In the genomic region with DNA sequence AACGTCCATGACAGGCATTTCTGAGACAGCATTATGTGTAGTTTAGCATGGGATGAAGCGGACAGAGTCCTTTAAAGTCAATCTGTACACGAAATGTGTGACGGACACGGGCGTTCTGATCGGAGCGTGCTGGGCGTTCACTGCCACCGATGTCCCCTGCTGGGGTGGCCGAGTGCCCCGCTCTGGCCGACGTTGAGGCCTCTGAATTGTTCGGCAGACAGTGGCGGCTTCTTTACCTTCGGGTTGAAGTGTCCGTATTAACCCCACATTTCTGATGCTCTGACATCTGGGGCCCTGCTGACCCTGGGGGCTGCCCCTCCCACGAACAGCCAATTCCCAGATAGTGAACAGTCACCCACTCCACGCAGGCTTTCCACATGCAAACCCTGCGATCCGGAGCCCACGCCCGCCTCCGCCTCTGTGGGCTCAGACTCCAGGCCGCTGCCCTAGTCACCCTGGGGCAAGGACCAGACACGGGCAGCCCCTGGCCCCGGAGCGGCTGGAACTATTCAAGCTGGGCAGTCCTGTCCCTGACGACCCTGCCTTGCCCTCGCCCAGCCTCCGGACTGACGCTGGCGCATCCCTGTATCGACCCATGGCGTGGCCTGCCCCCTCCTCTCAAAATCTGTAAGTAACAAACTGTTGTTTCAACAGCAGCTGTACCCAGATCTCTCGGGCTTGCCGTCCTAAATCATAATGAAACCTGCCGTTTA, we compare ENCODE assay signal across 32 cellular contexts.
"Had no signal": no experiment of that assay in that cellular context is flagged by ENCODE, and none has a peak within 500 bp of the region (broad histone marks: within the 10 kb centered on the region; RNA-seq: fewer than 3 reads in every experiment).

No MANE protein-coding gene starts in this region.

- H3K27me3 Mint-ChIP-seq: activated CD4-positive, alpha-beta memory T cell treated with anti-CD3 and anti-CD28 coated beads, Interleukin-2, amount 10 ng/mL, durations not matched to agents 7 days and 5 days; activated CD4-positive, alpha-beta T cell treated with anti-CD3 and anti-CD28 coated beads, Interleukin-2, amount 10 ng/mL, durations not matched to agents 7 days and 5 days; activated naive CD4-positive, alpha-beta T cell treated with anti-CD3 and anti-CD28 coated beads, Interleukin-2, amount 50 U/mL, for 24 hours; activated naive CD8-positive, alpha-beta T cell treated with anti-CD3 and anti-CD28 coated beads for 36 hours; activated naive CD8-positive, alpha-beta T cell treated with anti-CD3 and anti-CD28 coated beads, Interleukin-2, amount 50 U/mL, for 24 hours; activated T-cell treated with anti-CD3 and anti-CD28 coated beads, Interleukin-2, amount 50 U/mL, for 24 hours; activated T-helper 17 cell treated with anti-CD3 and anti-CD28 coated beads, Interleukin-2, amount 50 U/mL, for 72 hours; T-helper 17 cell had no signal

- FAIRE-seq: endometrium, endothelial cell of umbilical vein had no signal

- H3K36me3 ChIP-seq: adrenal gland, colonic mucosa, esophagus squamous epithelium, gastroesophageal sphincter had no signal

- H3K27me3 ChIP-seq: adrenal gland, body of pancreas, colonic mucosa, esophagus squamous epithelium, gastroesophageal sphincter had no signal

- H3K9me3 Mint-ChIP-seq: activated naive CD4-positive, alpha-beta T cell treated with anti-CD3 and anti-CD28 coated beads, Interleukin-2, amount 50 U/mL, for 24 hours; activated naive CD8-positive, alpha-beta T cell treated with anti-CD3 and anti-CD28 coated beads for 36 hours; activated naive CD8-positive, alpha-beta T cell treated with anti-CD3 and anti-CD28 coated beads, Interleukin-2, amount 50 U/mL, for 24 hours; activated T-helper 17 cell treated with anti-CD3 and anti-CD28 coated beads, Interleukin-2, amount 50 U/mL, for 72 hours had no signal

- H3K4me3 ChIP-seq: adrenal gland, body of pancreas, colonic mucosa, esophagus squamous epithelium, gastroesophageal sphincter had no signal

- H3K4me3 Mint-ChIP-seq: activated CD4-positive, alpha-beta memory T cell treated with anti-CD3 and anti-CD28 coated beads, Interleukin-2, amount 10 ng/mL, durations not matched to agents 7 days and 5 days; activated CD4-positive, alpha-beta T cell treated with anti-CD3 and anti-CD28 coated beads for 36 hours; activated CD4-positive, alpha-beta T cell treated with anti-CD3 and anti-CD28 coated beads, Interleukin-2, amount 10 ng/mL, durations not matched to agents 7 days and 5 days; activated naive CD4-positive, alpha-beta T cell treated with anti-CD3 and anti-CD28 coated beads, Interleukin-2, amount 50 U/mL, for 24 hours; activated naive CD8-positive, alpha-beta T cell treated with anti-CD3 and anti-CD28 coated beads for 36 hours; activated naive CD8-positive, alpha-beta T cell treated with anti-CD3 and anti-CD28 coated beads, Interleukin-2, amount 50 U/mL, for 24 hours; activated T-cell treated with anti-CD3 and anti-CD28 coated beads, Interleukin-2, amount 50 U/mL, for 24 hours; activated T-helper 17 cell treated with anti-CD3 and anti-CD28 coated beads, Interleukin-2, amount 50 U/mL, for 72 hours; T-helper 17 cell; T-helper 2 cell treated with Interferon-gamma antibody and Interleukin-4, amounts not matched to agents 5 μg/mL and 100 μg/mL, for 36 hours had no signal

- H3K27ac ChIP-seq: adrenal gland, body of pancreas, colonic mucosa, epithelial cell of prostate, esophagus squamous epithelium, gastroesophageal sphincter had no signal

- H3K4me1 Mint-ChIP-seq: activated CD4-positive, alpha-beta memory T cell treated with anti-CD3 and anti-CD28 coated beads, Interleukin-2, amount 10 ng/mL, durations not matched to agents 7 days and 5 days; activated CD4-positive, alpha-beta T cell treated with anti-CD3 and anti-CD28 coated beads for 36 hours; activated CD4-positive, alpha-beta T cell treated with anti-CD3 and anti-CD28 coated beads, Interleukin-2, amount 10 ng/mL, durations not matched to agents 7 days and 5 days; activated naive CD4-positive, alpha-beta T cell treated with anti-CD3 and anti-CD28 coated beads, Interleukin-2, amount 50 U/mL, for 24 hours; activated naive CD8-positive, alpha-beta T cell treated with anti-CD3 and anti-CD28 coated beads for 36 hours; activated naive CD8-positive, alpha-beta T cell treated with anti-CD3 and anti-CD28 coated beads, Interleukin-2, amount 50 U/mL, for 24 hours; activated T-helper 17 cell treated with anti-CD3 and anti-CD28 coated beads, Interleukin-2, amount 50 U/mL, for 72 hours; T-helper 17 cell had no signal

- H3K27ac Mint-ChIP-seq: activated CD4-positive, alpha-beta memory T cell treated with anti-CD3 and anti-CD28 coated beads, Interleukin-2, amount 10 ng/mL, durations not matched to agents 7 days and 5 days; activated CD4-positive, alpha-beta T cell treated with anti-CD3 and anti-CD28 coated beads for 36 hours; activated CD4-positive, alpha-beta T cell treated with anti-CD3 and anti-CD28 coated beads, Interleukin-2, amount 10 ng/mL, durations not matched to agents 7 days and 5 days; activated naive CD4-positive, alpha-beta T cell treated with anti-CD3 and anti-CD28 coated beads, Interleukin-2, amount 50 U/mL, for 24 hours; activated naive CD8-positive, alpha-beta T cell treated with anti-CD3 and anti-CD28 coated beads for 36 hours; activated naive CD8-positive, alpha-beta T cell treated with anti-CD3 and anti-CD28 coated beads, Interleukin-2, amount 50 U/mL, for 24 hours; activated T-cell treated with anti-CD3 and anti-CD28 coated beads, Interleukin-2, amount 50 U/mL, for 24 hours; activated T-helper 17 cell treated with anti-CD3 and anti-CD28 coated beads, Interleukin-2, amount 50 U/mL, for 72 hours; T-helper 17 cell; T-helper 2 cell treated with Interferon-gamma antibody and Interleukin-4, amounts not matched to agents 5 μg/mL and 100 μg/mL, for 36 hours had no signal

- ATAC-seq: activated CD4-positive, alpha-beta T cell treated with anti-CD3 and anti-CD28 coated beads for 36 hours; activated naive CD8-positive, alpha-beta T cell treated with anti-CD3 and anti-CD28 coated beads, Interleukin-2, amount 50 U/mL, for 24 hours; activated T-helper 17 cell treated with anti-CD3 and anti-CD28 coated beads, Interleukin-2, amount 50 U/mL, for 72 hours; body of pancreas; gastroesophageal sphincter; T-helper 17 cell had no signal

- H3K9me3 ChIP-seq: adrenal gland, body of pancreas, colonic mucosa, esophagus squamous epithelium had no signal

- DNase-seq: activated CD4-positive, alpha-beta memory T cell treated with anti-CD3 and anti-CD28 coated beads, Interleukin-2, amount 10 ng/mL, durations not matched to agents 7 days and 5 days; activated CD4-positive, alpha-beta T cell treated with anti-CD3 and anti-CD28 coated beads for 36 hours; activated CD4-positive, alpha-beta T cell treated with anti-CD3 and anti-CD28 coated beads, Interleukin-2, amount 10 ng/mL, durations not matched to agents 7 days and 5 days; activated CD4-positive, alpha-beta T cell treated with anti-CD3 and anti-CD28 coated beads, Interleukin-2, amount 50 U/mL, for 4 hours; activated CD4-positive, CD25-positive, alpha-beta regulatory T cell; activated CD4-positive, CD25-positive, alpha-beta regulatory T cell treated with anti-CD3 and anti-CD28 coated beads, Interleukin-2, amount 50 U/mL, for 72 hours; activated CD8-positive, alpha-beta memory T cell treated with anti-CD3 and anti-CD28 coated beads, Interleukin-2, amount 50 U/mL, for 48 hours; activated effector memory CD4-positive, alpha-beta T cell treated with Interleukin-2 at 50 U/mL for 16 hours; activated gamma-delta T cell treated with Interleukin-2 at 50 U/mL for 16 hours; activated naive CD4-positive, alpha-beta T cell treated with Interleukin-2 at 50 U/mL for 16 hours; activated naive CD8-positive, alpha-beta T cell treated with anti-CD3 and anti-CD28 coated beads for 36 hours; activated naive CD8-positive, alpha-beta T cell treated with anti-CD3 and anti-CD28 coated beads, Interleukin-2, amount 50 U/mL, for 24 hours; activated T-cell treated with anti-CD3 and anti-CD28 coated beads for 4 hours; activated T-cell treated with anti-CD3 and anti-CD28 coated beads, Interleukin-2, amount 50 U/mL, for 24 hours; adrenal gland; amygdala; body of pancreas; caudate nucleus; colonic mucosa; effector CD8-positive, alpha-beta T cell; esophagus squamous epithelium; foreskin melanocyte; T-helper 1 cell; T-helper 17 cell; T1000 had no signal

- H3K4me1 ChIP-seq: adrenal gland, body of pancreas, colonic mucosa, esophagus squamous epithelium, gastroesophageal sphincter had no signal

- H3K36me3 Mint-ChIP-seq: activated naive CD4-positive, alpha-beta T cell treated with anti-CD3 and anti-CD28 coated beads, Interleukin-2, amount 50 U/mL, for 24 hours; activated naive CD8-positive, alpha-beta T cell treated with anti-CD3 and anti-CD28 coated beads for 36 hours had no signal
